In genomic region chr10:122020202-122020601, GRCh38 we compare ENCODE assay signal across 17 cellular contexts. TPM values are rescaled to one million over a fixed set of nuclear protein-coding genes. Genes with fewer than 3 reads are reported as not detected.
DNase-seq lines count a peak whose midpoint lies in the region; ATAC-seq and TF ChIP-seq lines count a peak whose summit lies in the region.
"Had no signal": no experiment of that assay in that cellular context is flagged by ENCODE, and none has a peak within 500 bp of the region (broad histone marks: within the 10 kb centered on the region; RNA-seq: fewer than 3 reads in every experiment).

No MANE protein-coding gene starts in this region.

- peak overlapping the region in 1 of 12 donors; percentile 12 for H3K4me3 ChIP-seq in heart left ventricle
- H3K4me3 ChIP-seq in right cardiac atrium (ENCODE audit: low read length), result no peak overlapping the region
- H3K4me3 ChIP-seq in esophagus (ENCODE audit: low read depth in 1 of 2, low read length in 2 of 2), result peak overlapping the region; percentile 6 to 70
- peak overlapping the region in 1 of 2 donors; percentile 14 for H3K4me3 ChIP-seq in muscle layer of colon (ENCODE audit: low read depth in 1 of 2, low read length in 2 of 2)
- no peak overlapping the region for H3K4me3 ChIP-seq in upper lobe of left lung
- no peak overlapping the region for H3K4me3 ChIP-seq in mesendoderm (ENCODE audit: low read length)

- intact Hi-C loops in heart left ventricle (cut with DNase I) (no loop called here), right cardiac atrium (cut with DNase I) (no loop called here)

- H2BK120ac ChIP-seq in mesendoderm (ENCODE audit: low read depth, low read length), result no peak overlapping the region

- 83 to 92% (median 86%) methylated on average over 6 of the region's 6 CpGs for WGBS in heart left ventricle, 4 donors
- 87% methylated on average over 6 of the region's 6 CpGs for WGBS in right cardiac atrium
- 72 to 75% methylated on average over 6 of the region's 6 CpGs for WGBS in esophagus, 2 donors
- 86 to 87% methylated on average over 6 of the region's 6 CpGs for WGBS in upper lobe of left lung, 2 donors
- no CpG with 5 or more reads among the region's 6 CpGs for WGBS in mesendoderm (ENCODE audit: extremely low coverage, insufficient coverage, low lambda C conversion rate)

- H3K27ac ChIP-seq in heart left ventricle (peak overlapping the region in 7 of 12 donors; percentile 53 to 87 (median 71)), right cardiac atrium (ENCODE audit: low read length) (no peak overlapping the region), esophagus (ENCODE audit: low read depth in 2 of 2, low read length in 1 of 2) (peak overlapping the region; percentile 77 to 97), muscle layer of colon (ENCODE audit: low read depth, low read length) (peak overlapping the region; percentile 81), upper lobe of left lung (peak overlapping the region; percentile 64 to 85 (median 70)), mesendoderm (ENCODE audit: low read depth, low read length) (no peak overlapping the region)
- H3K27ac ChIP-seq: brain microvascular endothelial cell had no signal

- no peak overlapping the region for H2AK5ac ChIP-seq in mesendoderm (ENCODE audit: low read length)

- no peak overlapping the region for H4K8ac ChIP-seq in mesendoderm (ENCODE audit: low read depth, low read length)

- no peak overlapping the region for H2BK5ac ChIP-seq in mesendoderm (ENCODE audit: low read length)

- DNase-seq in heart left ventricle (no peak), right cardiac atrium (no peak), upper lobe of left lung (no peak), mesendoderm (no peak)
- DNase-seq: activated CD4-positive, alpha-beta T cell treated with anti-CD3 and anti-CD28 coated beads, Interleukin-2, amount 50 U/mL, for 4 hours; activated T-cell treated with anti-CD3 and anti-CD28 coated beads, Interleukin-2, amount 50 U/mL, for 24 hours; brain microvascular endothelial cell; effector CD8-positive, alpha-beta T cell; NCI-H187; stimulated activated CD4-positive, alpha-beta T cell treated with anti-CD3 and anti-CD28 coated beads, Interleukin-4, amount 100 ng/mL, for 4 hours had no signal

- TF ChIP-seq CTCF in heart left ventricle (IDR thresholded peaks at IDR 0.05) (no peak), upper lobe of left lung (IDR thresholded peaks at IDR 0.05) (no peak)

- no peaks in the 10 kb centered on the region for H3K79me1 ChIP-seq in mesendoderm (ENCODE audit: low read length)

- H3K4me1 ChIP-seq in heart left ventricle (peaks cover 0 to 42% (median 7%) of the 10 kb centered on the region in 12 donors), right cardiac atrium (ENCODE audit: control insufficient read depth, insufficient read depth, low read length) (peaks cover 6% of the 10 kb centered on the region), esophagus (ENCODE audit: control insufficient read depth in 2 of 2, insufficient read depth in 2 of 2, low read length in 1 of 2) (no peaks in the 10 kb centered on the region), muscle layer of colon (ENCODE audit: insufficient read depth, low read length) (peaks cover 19% of the 10 kb centered on the region), upper lobe of left lung (peaks cover 0 to 6% (median 1%) of the 10 kb centered on the region in 4 donors), mesendoderm (ENCODE audit: control insufficient read depth, low read depth, low read length) (peaks cover 2% of the 10 kb centered on the region)

- H3K56ac ChIP-seq in mesendoderm (ENCODE audit: low read length), result no peak overlapping the region

- no peak overlapping the region for H3K4me2 ChIP-seq in mesendoderm (ENCODE audit: low read length)

- H3K9me3 ChIP-seq in heart left ventricle (no peaks in the 10 kb centered on the region), right cardiac atrium (ENCODE audit: control insufficient read depth, low read length) (no peaks in the 10 kb centered on the region), esophagus (ENCODE audit: control insufficient read depth in 2 of 2, insufficient read depth in 1 of 2, low read depth in 1 of 2, low read length in 1 of 2) (no peaks in the 10 kb centered on the region), muscle layer of colon (ENCODE audit: low read length) (no peaks in the 10 kb centered on the region), upper lobe of left lung (no peaks in the 10 kb centered on the region)
- H3K9me3 ChIP-seq: tibial nerve had no signal

- H3K36me3 ChIP-seq in heart left ventricle (peaks cover 0 to 25% (median 0%) of the 10 kb centered on the region in 9 donors), esophagus (ENCODE audit: control insufficient read depth in 2 of 2, insufficient read depth in 2 of 2, low read length in 1 of 2) (no peaks in the 10 kb centered on the region), muscle layer of colon (ENCODE audit: insufficient read depth, low read length) (no peaks in the 10 kb centered on the region), upper lobe of left lung (no peaks in the 10 kb centered on the region), mesendoderm (ENCODE audit: control insufficient read depth, insufficient read depth, low read length) (no peaks in the 10 kb centered on the region)
- H3K36me3 ChIP-seq: brain microvascular endothelial cell, tibial nerve had no signal

- no peak overlapping the region for H3K18ac ChIP-seq in mesendoderm (ENCODE audit: low read length)

- TF ChIP-seq POLR2A in heart left ventricle (IDR thresholded peaks at IDR 0.05), result no peak
- TF ChIP-seq POLR2A in upper lobe of left lung (IDR thresholded peaks at IDR 0.05), result no peak

- no peak overlapping the region for H3K23ac ChIP-seq in mesendoderm (ENCODE audit: low read length)

- ATAC-seq in heart left ventricle, result no peak
- no peak for ATAC-seq in right cardiac atrium
- ATAC-seq in upper lobe of left lung (ENCODE audit: low FRiP score in 2 of 2), result no peak
- no peak for ATAC-seq in GM21528 (IDR thresholded peaks at IDR 0.05; ENCODE audit: low FRiP score, unreplicated experiment)
- no peak for ATAC-seq in GM18858 (IDR thresholded peaks at IDR 0.05; ENCODE audit: unreplicated experiment)
- ATAC-seq: HCT116 had no signal

- no peak overlapping the region for H4K5ac ChIP-seq in mesendoderm (ENCODE audit: low read length)

- no peak overlapping the region for H2BK15ac ChIP-seq in mesendoderm (replicated peaks; ENCODE audit: low read depth)

- H3K79me2 ChIP-seq in mesendoderm (ENCODE audit: control insufficient read depth, insufficient read depth, low read length), result no peaks in the 10 kb centered on the region

- no peak overlapping the region for H3K9ac ChIP-seq in muscle layer of colon (ENCODE audit: low read length)
- H3K9ac ChIP-seq in mesendoderm (ENCODE audit: low read length), result no peak overlapping the region

- no peak overlapping the region for H3K4ac ChIP-seq in mesendoderm (ENCODE audit: low read depth, low read length)

- TF ChIP-seq EP300 in upper lobe of left lung (IDR thresholded peaks at IDR 0.05), result no peak

- peaks cover 0 to 10% (median 0%) of the 10 kb centered on the region in 9 donors for H3K27me3 ChIP-seq in heart left ventricle
- no peaks in the 10 kb centered on the region for H3K27me3 ChIP-seq in right cardiac atrium (ENCODE audit: control insufficient read depth, insufficient read depth)
- H3K27me3 ChIP-seq in esophagus (ENCODE audit: control insufficient read depth in 1 of 2, insufficient read depth in 2 of 2, low read length in 2 of 2), result no peaks in the 10 kb centered on the region
- H3K27me3 ChIP-seq in muscle layer of colon (ENCODE audit: control insufficient read depth in 1 of 2, insufficient read depth in 2 of 2, low read length in 2 of 2), result no peaks in the 10 kb centered on the region
- H3K27me3 ChIP-seq in upper lobe of left lung, result no peaks in the 10 kb centered on the region
- no peaks in the 10 kb centered on the region for H3K27me3 ChIP-seq in mesendoderm (ENCODE audit: insufficient read depth, low read length, poor library complexity)
- H3K27me3 ChIP-seq: tibial nerve had no signal

RNA-seq across cellular contexts. Expression of gene TACC2, which starts 31.2 kb away (rescaled TPM):
- total RNA-seq in heart left ventricle (100 to 1,000 TPM; 225 to 456 (median 334) TPM), right cardiac atrium (100 to 1,000 TPM; 274 to 370 (median 307) TPM), upper lobe of left lung (100 to 1,000 TPM; 158 to 701 (median 386) TPM)
- polyA plus RNA-seq in heart left ventricle (100 to 1,000 TPM in 1 of 2 donors, 10 to 100 TPM in 1; 96.7 to 239 TPM), right cardiac atrium (234 TPM), esophagus (10 to 100 TPM; 47.8 to 51.8 TPM)
- polyA plus RNA-seq in mesendoderm (2013, experiment 1 of 2), result 30.5 TPM
- polyA plus RNA-seq in mesendoderm (2013, experiment 2 of 2), result 31.2 TPM
- polyA plus RNA-seq: CD14-positive monocyte had no signal

RNA-seq across cellular contexts. Expression of gene NSMCE4A, which starts 45.2 kb away (rescaled TPM):
- total RNA-seq in heart left ventricle (10 to 100 TPM; 19.8 to 33.6 (median 25.6) TPM), right cardiac atrium (10 to 100 TPM; 30.3 to 43.1 (median 35.0) TPM), upper lobe of left lung (100 to 1,000 TPM in 2 of 6 donors, 10 to 100 TPM in 4; 34.8 to 131 (median 50.7) TPM)
- polyA plus RNA-seq in heart left ventricle (10 to 100 TPM; 25.8 to 31.2 TPM), right cardiac atrium (48.0 TPM), esophagus (10 to 100 TPM; 39.8 to 61.4 TPM)
- 69.2 TPM for polyA plus RNA-seq in mesendoderm (2013, experiment 1 of 2)
- 75.6 TPM for polyA plus RNA-seq in mesendoderm (2013, experiment 2 of 2)

Comparison
In these comparisons a context has a peak if more than half of its experiments do, and no peak if none do; other contexts are left out.
1. H3K27ac ChIP-seq: peak in heart left ventricle (7 of 12), esophagus (2 of 2), muscle layer of colon (single experiment) and upper lobe of left lung (4 of 4); none in right cardiac atrium (single experiment) and mesendoderm (single experiment).
2. H3K4me3 ChIP-seq: peak in esophagus (2 of 2); none in right cardiac atrium (single experiment), upper lobe of left lung (0 of 4) and mesendoderm (single experiment).